In the genomic region with DNA sequence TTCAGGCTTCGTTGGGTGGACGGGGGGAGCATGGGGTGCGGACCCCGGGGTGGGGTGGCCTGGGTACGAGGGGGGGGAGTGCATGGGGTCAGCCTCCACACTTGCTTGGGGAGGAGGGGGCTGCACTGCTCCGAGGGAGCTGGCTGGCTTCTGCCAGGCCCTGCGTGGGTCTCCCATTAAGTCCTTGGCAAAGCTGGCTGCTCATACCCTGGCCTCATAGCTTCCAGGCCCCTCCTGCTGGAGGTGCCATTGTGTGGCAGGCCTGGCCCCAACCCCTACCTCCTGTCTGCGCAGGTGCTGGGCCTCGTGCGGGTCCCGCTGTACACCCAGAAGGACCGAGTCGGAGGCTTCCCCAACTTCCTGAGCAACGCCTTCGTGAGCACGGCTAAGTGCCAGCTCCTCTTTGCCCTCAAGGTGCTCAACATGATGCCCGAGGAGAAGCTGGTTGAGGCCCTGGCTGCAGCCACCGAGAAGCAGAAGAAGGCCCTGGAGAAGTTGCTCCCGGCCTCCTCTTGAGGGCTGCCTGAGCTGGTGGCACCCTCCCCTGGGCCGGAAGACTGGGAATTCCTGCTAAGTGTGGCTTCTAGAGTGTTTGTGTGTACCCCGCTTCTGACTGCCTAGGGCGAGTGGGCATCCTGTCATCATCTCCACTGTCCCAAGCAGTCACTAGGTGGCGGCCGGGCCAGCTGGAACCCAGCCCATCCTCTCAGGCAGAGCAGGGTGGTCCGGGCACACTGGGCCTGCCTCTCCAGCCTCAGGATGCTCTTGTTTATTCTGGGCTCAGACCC, we compare ENCODE assay signal across 1 cellular context.
TF ChIP-seq lines count a peak whose summit lies in the region.

No MANE protein-coding gene starts in this region.

TF ChIP-seq in HCT116, 20 proteins besides CTCF, POLR2A, EP300 and RAD21 (continued from another document):
- TF ChIP-seq FOSL1 (IDR thresholded peaks at IDR 0.05; ENCODE audit: low read depth), result no peak
- TF ChIP-seq SIN3A (IDR thresholded peaks at IDR 0.05; ENCODE audit: low read depth), result no peak
- TF ChIP-seq POLR2AphosphoS5 (IDR thresholded peaks at IDR 0.05; ENCODE audit: low read depth, low read length), result no peak
- no peak for TF ChIP-seq CBX3 (IDR thresholded peaks at IDR 0.05; ENCODE audit: low read depth)
- no peak for TF ChIP-seq TCF7L2 (IDR thresholded peaks at IDR 0.05; ENCODE audit: borderline replicate concordance, extremely low read depth, insufficient read depth, insufficient read length)
- TF ChIP-seq ZFX (IDR thresholded peaks at IDR 0.05), result no peak
- no peak for TF ChIP-seq EZH2phosphoT487 (IDR thresholded peaks at IDR 0.05; ENCODE audit: borderline replicate concordance)
- no peak for TF ChIP-seq YY1 (IDR thresholded peaks at IDR 0.05; ENCODE audit: extremely low read depth, insufficient replicate concordance, low read depth, low read length)
- no peak for TF ChIP-seq ZBTB33 (IDR thresholded peaks at IDR 0.05; ENCODE audit: extremely low read depth, insufficient replicate concordance, low read length)
- TF ChIP-seq SP1 (IDR thresholded peaks at IDR 0.05; ENCODE audit: low read depth), result no peak
